17 cellular contexts compared by ENCODE assay signal in the genomic region with DNA sequence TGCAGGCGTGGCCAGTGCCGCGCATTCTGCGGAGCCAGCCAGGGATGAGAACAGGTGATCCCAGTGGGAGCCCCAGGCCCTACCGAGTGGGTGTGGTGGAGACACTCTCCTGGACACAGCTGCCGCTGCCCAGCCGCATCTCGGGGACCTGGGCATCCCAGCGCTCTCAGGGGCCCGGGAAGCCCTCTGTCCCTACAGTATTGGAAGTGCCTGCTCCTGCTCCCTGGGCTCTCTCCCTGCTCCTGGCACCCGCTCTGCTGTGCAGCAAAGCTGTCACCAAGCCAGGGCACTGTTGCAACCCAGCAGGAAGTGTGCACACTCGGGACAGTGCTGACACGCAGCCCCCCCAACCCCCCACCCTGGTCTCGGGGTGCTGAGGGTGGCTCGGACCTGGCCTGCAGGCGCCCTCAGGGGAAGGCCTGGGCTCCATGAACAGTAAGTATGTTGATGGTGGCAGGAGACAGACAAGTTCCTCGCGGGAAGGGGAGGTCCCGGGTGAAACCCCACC.
A peak's percentile ranks its signal among the peaks of the same experiment; 100 is the strongest.
DNase-seq lines count a peak whose midpoint lies in the region; ATAC-seq and TF ChIP-seq lines count a peak whose summit lies in the region.
"Had no signal": no experiment of that assay in that cellular context is flagged by ENCODE, and none has a peak within 500 bp of the region (broad histone marks: within the 10 kb centered on the region; RNA-seq: fewer than 3 reads in every experiment).

No MANE protein-coding gene starts in this region.

- no peak overlapping the region for H3K4me2 ChIP-seq in SK-N-SH

- H3K36me3 ChIP-seq in SK-N-SH (replicated peaks in 1 of 2; ENCODE audit: control insufficient read depth in 1 of 2, insufficient read depth in 2 of 2, low read length in 1 of 2) (no peaks in the 10 kb centered on the region), suprapubic skin (no peaks in the 10 kb centered on the region)

- no peak overlapping the region for H2AFZ ChIP-seq in SK-N-SH (ENCODE audit: low read depth)

- 20% methylated on average over 9 of the region's 19 CpGs for WGBS in SK-N-SH (ENCODE audit: low lambda C conversion rate)
- WGBS in suprapubic skin = 95% methylated on average over 4 of the region's 19 CpGs

- TF ChIP-seq CTCF in SK-N-SH (IDR thresholded peaks at IDR 0.05) (no peak), chondrocyte (IDR thresholded peaks at IDR 0.05) (no peak), suprapubic skin (IDR thresholded peaks at IDR 0.05) (no peak)

- ATAC-seq in SK-N-SH treated with all-trans-retinoic acid at 6 μM for 48 hours (no peak), GM21723 (IDR thresholded peaks at IDR 0.05; ENCODE audit: unreplicated experiment) (no peak), GM21717 (IDR thresholded peaks at IDR 0.05; ENCODE audit: unreplicated experiment) (no peak)

- TF ChIP-seq RAD21 in SK-N-SH (IDR thresholded peaks at IDR 0.05; ENCODE audit: low read length) = no peak

- peaks cover 6% of the 10 kb centered on the region for H3K9me3 Mint-ChIP-seq in chondrocyte (ENCODE audit: low read depth)

- CTCF ChIA-PET in SK-N-SH (lab: Yijun Ruan, JAX) = no interaction called here

- H3K9ac ChIP-seq in SK-N-SH = no peak overlapping the region

- TF ChIP-seq EP300 in SK-N-SH (IDR thresholded peaks at IDR 0.05; ENCODE audit: borderline replicate concordance in 1 of 2, low read depth in 1 of 2, low read length in 1 of 2) (no peak), suprapubic skin (IDR thresholded peaks at IDR 0.05) (no peak)

- no peaks in the 10 kb centered on the region for H3K4me1 ChIP-seq in SK-N-SH (ENCODE audit: control insufficient read depth in 1 of 2, insufficient read depth in 2 of 2, low read depth in 1 of 2, low read length in 1 of 2)
- no peaks in the 10 kb centered on the region for H3K4me1 ChIP-seq in suprapubic skin

- no peak overlapping the region for H3K4me3 Mint-ChIP-seq in chondrocyte (ENCODE audit: unreplicated experiment)
- H3K4me3 Mint-ChIP-seq: CD8-positive, alpha-beta memory T cell; HFFc6 had no signal

- peaks cover 22% of the 10 kb centered on the region for H3K4me1 Mint-ChIP-seq in chondrocyte (ENCODE audit: low read depth)
- H3K4me1 Mint-ChIP-seq: CD8-positive, alpha-beta memory T cell had no signal

- H3K9me2 ChIP-seq in SK-N-SH = no peaks in the 10 kb centered on the region

- no peaks in the 10 kb centered on the region for H3K79me2 ChIP-seq in SK-N-SH (ENCODE audit: insufficient read depth)

- H3F3A ChIP-seq in SK-N-SH (replicated peaks; ENCODE audit: insufficient read depth) = no peaks in the 10 kb centered on the region

- H3K27me3 Mint-ChIP-seq in chondrocyte (ENCODE audit: low read depth) = no peaks in the 10 kb centered on the region
- H3K27me3 Mint-ChIP-seq: CD8-positive, alpha-beta memory T cell had no signal

- POLR2A ChIA-PET in SK-N-SH (lab: Yijun Ruan, JAX) = no interaction called here

- no peaks in the 10 kb centered on the region; the same call in 1 of the 2 replicates for H3K9me3 ChIP-seq in SK-N-SH
- H3K9me3 ChIP-seq in suprapubic skin = peaks cover 8% of the 10 kb centered on the region

- no peak overlapping the region for H3K27ac ChIP-seq in SK-N-SH (ENCODE audit: low read depth in 2 of 2, low read length in 1 of 2)
- H3K27ac ChIP-seq in suprapubic skin = no peak overlapping the region
- H3K27ac ChIP-seq: 22Rv1 had no signal

- H3K4me3 ChIP-seq in SK-N-SH (ENCODE audit: low read depth in 2 of 2, low read length in 1 of 2) (no peak overlapping the region), suprapubic skin (no peak overlapping the region)

- peaks cover 1% of the 10 kb centered on the region for H3K36me3 Mint-ChIP-seq in chondrocyte (ENCODE audit: low read depth)
- H3K36me3 Mint-ChIP-seq: CD8-positive, alpha-beta memory T cell had no signal

- no peak overlapping the region for H3K27ac Mint-ChIP-seq in chondrocyte (ENCODE audit: unreplicated experiment)
- H3K27ac Mint-ChIP-seq: CD8-positive, alpha-beta memory T cell; HFFc6 had no signal

- DNase-seq in SK-N-SH (peak; percentile 10), chondrocyte (ENCODE audit: low spot score) (peak; percentile 77), mesenteric fat pad (ENCODE audit: low spot score) (peak; percentile 69), suprapubic skin (ENCODE audit: low spot score in 2 of 2) (peak; percentile 38 to 67), NCI-H748 (lab: John Stamatoyannopoulos, UW; ENCODE audit: unreplicated experiment) (no peak)
- DNase-seq: GOT3, HFFc6, KG1, NCI-H1092, NCI-H1694, NCI-H446, NCI-H774 had no signal

- H3K27me3 ChIP-seq in SK-N-SH (ENCODE audit: insufficient read depth) (no peaks in the 10 kb centered on the region; the same call in 1 of the 2 replicates), suprapubic skin (no peaks in the 10 kb centered on the region)

- no peaks in the 10 kb centered on the region for H4K20me1 ChIP-seq in SK-N-SH (ENCODE audit: insufficient read depth)

- no peak for TF ChIP-seq POLR2A in suprapubic skin (IDR thresholded peaks at IDR 0.05)

TF ChIP-seq in SK-N-SH, 30 proteins besides CTCF, POLR2A, EP300 and RAD21:
- TF ChIP-seq, protein P1, sequence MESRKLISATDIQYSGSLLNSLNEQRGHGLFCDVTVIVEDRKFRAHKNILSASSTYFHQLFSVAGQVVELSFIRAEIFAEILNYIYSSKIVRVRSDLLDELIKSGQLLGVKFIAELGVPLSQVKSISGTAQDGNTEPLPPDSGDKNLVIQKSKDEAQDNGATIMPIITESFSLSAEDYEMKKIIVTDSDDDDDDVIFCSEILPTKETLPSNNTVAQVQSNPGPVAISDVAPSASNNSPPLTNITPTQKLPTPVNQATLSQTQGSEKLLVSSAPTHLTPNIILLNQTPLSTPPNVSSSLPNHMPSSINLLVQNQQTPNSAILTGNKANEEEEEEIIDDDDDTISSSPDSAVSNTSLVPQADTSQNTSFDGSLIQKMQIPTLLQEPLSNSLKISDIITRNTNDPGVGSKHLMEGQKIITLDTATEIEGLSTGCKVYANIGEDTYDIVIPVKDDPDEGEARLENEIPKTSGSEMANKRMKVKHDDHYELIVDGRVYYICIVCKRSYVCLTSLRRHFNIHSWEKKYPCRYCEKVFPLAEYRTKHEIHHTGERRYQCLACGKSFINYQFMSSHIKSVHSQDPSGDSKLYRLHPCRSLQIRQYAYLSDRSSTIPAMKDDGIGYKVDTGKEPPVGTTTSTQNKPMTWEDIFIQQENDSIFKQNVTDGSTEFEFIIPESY (IDR thresholded peaks at IDR 0.05; ENCODE audit: borderline replicate concordance, low read depth) = no peak
- TF ChIP-seq RCOR1 (IDR thresholded peaks at IDR 0.05; ENCODE audit: low read length) (no peak), CHD2 (IDR thresholded peaks at IDR 0.05; ENCODE audit: low read length, partially characterized antibody) (no peak), RFX5 (IDR thresholded peaks at IDR 0.05; ENCODE audit: low read length) (no peak), MXI1 (IDR thresholded peaks at IDR 0.05; ENCODE audit: low read depth, low read length) (no peak)
- TF ChIP-seq, protein P2, sequence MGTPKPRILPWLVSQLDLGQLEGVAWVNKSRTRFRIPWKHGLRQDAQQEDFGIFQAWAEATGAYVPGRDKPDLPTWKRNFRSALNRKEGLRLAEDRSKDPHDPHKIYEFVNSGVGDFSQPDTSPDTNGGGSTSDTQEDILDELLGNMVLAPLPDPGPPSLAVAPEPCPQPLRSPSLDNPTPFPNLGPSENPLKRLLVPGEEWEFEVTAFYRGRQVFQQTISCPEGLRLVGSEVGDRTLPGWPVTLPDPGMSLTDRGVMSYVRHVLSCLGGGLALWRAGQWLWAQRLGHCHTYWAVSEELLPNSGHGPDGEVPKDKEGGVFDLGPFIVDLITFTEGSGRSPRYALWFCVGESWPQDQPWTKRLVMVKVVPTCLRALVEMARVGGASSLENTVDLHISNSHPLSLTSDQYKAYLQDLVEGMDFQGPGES (IDR thresholded peaks at IDR 0.05; ENCODE audit: low read depth, low read length) = no peak
TF ChIP-seq in SK-N-SH: peak in this region for 0.

TF ChIP-seq in SK-N-SH treated with all-trans-retinoic acid at 6 μM for 48 hours, 23 proteins besides CTCF, POLR2A, EP300 and RAD21:
- no peak for TF ChIP-seq ISL1 (CRISPR knock-in tag; IDR thresholded peaks at IDR 0.05)
